Comparison of ENCODE assay signal across 11 cellular contexts in the genomic region with DNA sequence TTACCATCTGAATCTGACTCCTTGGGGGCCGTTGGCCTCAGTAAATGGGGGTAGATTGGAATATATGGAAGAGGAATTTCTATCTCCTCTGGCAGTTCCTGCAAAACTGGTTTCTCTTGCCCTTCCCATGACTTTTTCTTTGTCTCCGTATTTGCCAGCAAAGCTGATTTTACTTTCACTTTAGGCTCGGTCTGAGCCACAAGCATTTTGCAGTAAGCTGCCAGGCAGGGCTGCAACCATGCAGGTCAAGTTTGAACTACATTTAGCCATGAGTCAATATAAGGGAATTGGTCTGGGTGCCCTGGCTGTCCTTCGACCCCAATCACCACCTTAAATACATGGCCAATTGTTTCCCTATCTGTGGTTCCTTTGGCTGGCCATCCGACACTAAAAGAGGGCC.
A peak's percentile ranks its signal among the peaks of the same experiment; 100 is the strongest.
DNase-seq lines count a peak whose midpoint lies in the region; ATAC-seq and TF ChIP-seq lines count a peak whose summit lies in the region.
"Had no signal": no experiment of that assay in that cellular context is flagged by ENCODE, and none has a peak within 500 bp of the region (broad histone marks: within the 10 kb centered on the region; RNA-seq: fewer than 3 reads in every experiment).

No MANE protein-coding gene starts in this region.

- peak; percentile 82 for DNase-seq in LNCaP clone FGC (ENCODE audit: low read depth)
- DNase-seq in iris pigment epithelial cell (ENCODE audit: low read depth), result peak; percentile 72
- peak; percentile 37 for DNase-seq in renal cortical epithelial cell (ENCODE audit: low read depth)
- DNase-seq in AG08395 (ENCODE audit: low spot score), result no peak
- no peak for DNase-seq in stimulated activated CD4-positive, alpha-beta T cell treated with anti-CD3 and anti-CD28 coated beads, Interleukin-4, amount 100 ng/mL, for 4 hours
- DNase-seq: activated CD4-positive, alpha-beta T cell treated with anti-CD3 and anti-CD28 coated beads, Interleukin-2, amount 50 U/mL, for 1 hour; Karpas-422; NCI-H446 treated with DMSO at 0.1 percent for 48 hours had no signal

- ATAC-seq in GM18519 (IDR thresholded peaks at IDR 0.05; ENCODE audit: low FRiP score, unreplicated experiment) (no peak), HG02642 (IDR thresholded peaks at IDR 0.05; ENCODE audit: poor library complexity, unreplicated experiment) (no peak)

- H3K4me3 ChIP-seq in LNCaP clone FGC (ENCODE audit: low read depth, low read length), result peak overlapping the region; percentile 43

- no peak for TF ChIP-seq CTCF in LNCaP clone FGC (IDR thresholded peaks at IDR 0.05; ENCODE audit: control insufficient read depth, extremely low read depth, insufficient read depth)
- no peak for TF ChIP-seq CTCF in VCaP (conservative IDR thresholded peaks at IDR 0.05)

- H3K27ac ChIP-seq in VCaP, result peak overlapping the region; percentile 92

Comparison
In these comparisons a context has a peak if more than half of its experiments do, and no peak if none do; other contexts are left out.
1. DNase-seq: peak in LNCaP clone FGC (single experiment), iris pigment epithelial cell (single experiment) and renal cortical epithelial cell (single experiment); none in AG08395 (single experiment) and stimulated activated CD4-positive, alpha-beta T cell treated with anti-CD3 and anti-CD28 coated beads, Interleukin-4, amount 100 ng/mL, for 4 hours (0 of 2).